Comparison of ENCODE assay signal across 12 cellular contexts in the genomic region with DNA sequence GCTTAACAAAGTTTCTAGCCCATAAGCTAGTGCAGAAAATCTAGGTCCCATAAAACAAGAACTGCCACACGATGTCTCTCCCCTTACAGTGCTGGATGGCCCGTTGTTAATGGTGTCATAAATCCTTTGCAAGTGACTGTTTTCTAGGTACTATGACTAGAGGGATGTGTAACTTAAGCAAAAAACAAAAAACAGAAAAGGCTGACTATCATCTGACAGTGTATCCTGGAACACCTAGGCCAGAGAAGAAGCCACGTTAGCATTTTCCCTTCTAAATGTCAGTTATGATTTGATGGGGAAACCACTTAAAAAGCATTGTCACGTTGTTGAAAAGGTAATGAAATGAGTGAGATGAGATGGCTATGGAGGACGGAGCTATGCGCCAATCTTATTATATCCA. TPM values are rescaled to one million over a fixed set of nuclear protein-coding genes. Genes with fewer than 3 reads are reported as not detected.
A peak's percentile ranks its signal among the peaks of the same experiment; 100 is the strongest.
DNase-seq lines count a peak whose midpoint lies in the region; ATAC-seq, FAIRE-seq and TF ChIP-seq lines count a peak whose summit lies in the region.
"Had no signal": no experiment of that assay in that cellular context is flagged by ENCODE, and none has a peak within 500 bp of the region (broad histone marks: within the 10 kb centered on the region; RNA-seq: fewer than 3 reads in every experiment).

No MANE protein-coding gene starts in this region.

- RAD21 ChIA-PET in GM12878 (lab: Charles Lee; ENCODE audit: unreplicated experiment) = interaction anchor here (3.0 to 6.4 kb wide), 4 partner anchors 9 to 80 kb away, joined by 12 to 79 read pairs (median 25); a partner anchor contains a TSS

- peak overlapping the region; percentile 87 for H3K4me3 Mint-ChIP-seq in activated CD4-positive, alpha-beta T cell treated with anti-CD3 and anti-CD28 coated beads, Interleukin-2, amount 10 ng/mL, durations not matched to agents 24 days and 14 days
- H3K4me3 Mint-ChIP-seq in stimulated activated naive B cell treated with anti-CD40 and anti-IgM and Interleukin-4, amounts not matched to agents 10 μg/mL and 1 μg/mL and 100 μg/mL, for 72 hours = peak overlapping the region; percentile 74

- H3K9me3 ChIP-seq in GM12878 (replicated peaks; ENCODE audit: control insufficient read depth, insufficient read depth, low read length) (no peaks in the 10 kb centered on the region), body of pancreas (no peaks in the 10 kb centered on the region)
- H3K9me3 ChIP-seq: esophagus squamous epithelium, tibial nerve had no signal

- POLR2A ChIA-PET in GM12878 (lab: Charles Lee) = interaction anchor here (1.0 to 5.1 kb wide), 3 partner anchors 8 to 30 kb away, joined by 3 to 33 read pairs (median 7); no protein-coding TSS in a partner anchor

- peaks cover 44% of the 10 kb centered on the region for H3K36me3 Mint-ChIP-seq in activated CD4-positive, alpha-beta T cell treated with anti-CD3 and anti-CD28 coated beads, Interleukin-2, amount 10 ng/mL, durations not matched to agents 24 days and 14 days (ENCODE audit: low read depth)
- H3K36me3 Mint-ChIP-seq in stimulated activated naive B cell treated with anti-CD40 and anti-IgM and Interleukin-4, amounts not matched to agents 10 μg/mL and 1 μg/mL and 100 μg/mL, for 72 hours = peaks cover 11 to 31% of the 10 kb centered on the region in 2 donors

- TF ChIP-seq RAD21 in GM12878 (IDR thresholded peaks at IDR 0.05; ENCODE audit: insufficient read depth, low read depth, low read length) = no peak

- no peak overlapping the region for H2AFZ ChIP-seq in GM12878 (ENCODE audit: control insufficient read depth, low read depth, low read length)

- peaks cover 9% of the 10 kb centered on the region for H3K79me2 ChIP-seq in GM12878 (ENCODE audit: control insufficient read depth, insufficient read depth, low read length)

- peak; percentile 79 for DNase-seq in activated CD4-positive, alpha-beta T cell treated with anti-CD3 and anti-CD28 coated beads, Interleukin-2, amount 10 ng/mL, durations not matched to agents 24 days and 14 days
- DNase-seq in activated CD4-positive, alpha-beta T cell treated with anti-CD3 and anti-CD28 coated beads, Interleukin-2, amount 50 U/mL, for 1 hour = no peak
- DNase-seq in OCI-M1 (lab: John Stamatoyannopoulos, UW) (peak; percentile 31), GM12878 (ENCODE audit: low read depth, low spot score) (no peak), GM19240 (ENCODE audit: insufficient read length, low spot score) (no peak), body of pancreas (no peak)
- no peak for DNase-seq in stimulated activated naive B cell treated with anti-CD40 and anti-IgM and Interleukin-4, amounts not matched to agents 10 μg/mL and 1 μg/mL and 100 μg/mL, for 72 hours
- DNase-seq: esophagus squamous epithelium, HCEC 1CT, NCI-H2171 treated with DMSO at 0.1 percent for 48 hours had no signal

- intact Hi-C loops in activated CD4-positive, alpha-beta T cell treated with anti-CD3 and anti-CD28 coated beads, Interleukin-2, amount 10 ng/mL, durations not matched to agents 24 days and 14 days (cut with micrococcal nuclease) = loop anchor here (1.0 to 10.0 kb wide), 6 partner anchors 78 to 1372 kb away; a partner anchor contains a TSS
- intact Hi-C loops in GM12878 (cut with micrococcal nuclease; ENCODE audit: unreplicated experiment) = loop anchor here (10.0 kb wide), 1 partner anchor 382 kb away; a partner anchor contains a TSS
- intact Hi-C loops in body of pancreas (cut with DNase I) = no loop called here

- H3K27me3 ChIP-seq in GM12878 (replicated peaks in 1 of 2; ENCODE audit: control insufficient read depth in 2 of 2, insufficient read depth in 2 of 2, low read length in 1 of 2) = no peaks in the 10 kb centered on the region
- H3K27me3 ChIP-seq in body of pancreas = no peaks in the 10 kb centered on the region
- H3K27me3 ChIP-seq: esophagus squamous epithelium, tibial nerve had no signal

- TF ChIP-seq POLR2A in GM12878 (IDR thresholded peaks at IDR 0.05; ENCODE audit: low read depth, low read length) (no peak), body of pancreas (IDR thresholded peaks at IDR 0.05) (no peak)

- H3K4me3 ChIP-seq in GM12878 = no peak overlapping the region
- H3K4me3 ChIP-seq in body of pancreas = no peak overlapping the region
- H3K4me3 ChIP-seq: tibial nerve had no signal

- in situ Hi-C loops in GM12878 (cut with MboI) = no loop called here

- CTCF ChIA-PET in GM12878 (lab: Yijun Ruan, JAX) = interaction anchor here (0.6 to 7.1 kb wide), 5 partner anchors 12 to 102 kb away, joined by 3 to 85 read pairs (median 16); a partner anchor contains a TSS

- WGBS in GM12878 (ENCODE audit: insufficient coverage, insufficient replicate concordance, low lambda C conversion rate, missing lambda C conversion rate) = 77% methylated on average over 6 of the region's 6 CpGs
- WGBS in body of pancreas, 2 donors = 73 to 76% methylated on average over 6 of the region's 6 CpGs

- no peak for ATAC-seq in GM12878
- ATAC-seq in stimulated activated naive B cell treated with anti-CD40 and anti-IgM and Interleukin-4, amounts not matched to agents 10 μg/mL and 1 μg/mL and 100 μg/mL, for 72 hours (replicated peaks) = no peak
- no peak for ATAC-seq in HG03159 (IDR thresholded peaks at IDR 0.05; ENCODE audit: unreplicated experiment)
- no peak for ATAC-seq in body of pancreas

- no peaks in the 10 kb centered on the region for H4K20me1 ChIP-seq in GM12878 (ENCODE audit: control insufficient read depth, insufficient read depth)

- peak overlapping the region; percentile 94 for H3K27ac Mint-ChIP-seq in activated CD4-positive, alpha-beta T cell treated with anti-CD3 and anti-CD28 coated beads, Interleukin-2, amount 10 ng/mL, durations not matched to agents 24 days and 14 days
- H3K27ac Mint-ChIP-seq in stimulated activated naive B cell treated with anti-CD40 and anti-IgM and Interleukin-4, amounts not matched to agents 10 μg/mL and 1 μg/mL and 100 μg/mL, for 72 hours = peak overlapping the region; percentile 75

- SMC1A ChIA-PET in GM12878 (lab: Charles Lee; ENCODE audit: uncharacterized antibody, unreplicated experiment) = interaction anchor here (0.7 to 10.5 kb wide), 9 partner anchors 11 to 102 kb away, joined by 3 to 87 read pairs (median 10); no protein-coding TSS in a partner anchor

- no TSS peak for BruUV-seq in GM12878 (replicated peaks; lab: Mats Ljungman, UMichigan)

- TF ChIP-seq CTCF in GM12878 (IDR thresholded peaks at IDR 0.05 in 2 of 3, conservative IDR thresholded peaks at IDR 0.05 in 1 of 3; ENCODE audit: control insufficient read depth in 2 of 3, extremely low read depth in 1 of 3, insufficient read depth in 1 of 3, low read depth in 3 of 3, low read length in 3 of 3) (no peak), body of pancreas (IDR thresholded peaks at IDR 0.05) (no peak)

- H3K9me3 Mint-ChIP-seq in activated CD4-positive, alpha-beta T cell treated with anti-CD3 and anti-CD28 coated beads, Interleukin-2, amount 10 ng/mL, durations not matched to agents 24 days and 14 days = no peaks in the 10 kb centered on the region
- no peaks in the 10 kb centered on the region for H3K9me3 Mint-ChIP-seq in stimulated activated naive B cell treated with anti-CD40 and anti-IgM and Interleukin-4, amounts not matched to agents 10 μg/mL and 1 μg/mL and 100 μg/mL, for 72 hours

- H3K4me1 Mint-ChIP-seq in activated CD4-positive, alpha-beta T cell treated with anti-CD3 and anti-CD28 coated beads, Interleukin-2, amount 10 ng/mL, durations not matched to agents 24 days and 14 days = peaks cover 71% of the 10 kb centered on the region
- peaks cover 51 to 75% of the 10 kb centered on the region in 2 donors for H3K4me1 Mint-ChIP-seq in stimulated activated naive B cell treated with anti-CD40 and anti-IgM and Interleukin-4, amounts not matched to agents 10 μg/mL and 1 μg/mL and 100 μg/mL, for 72 hours

- TF ChIP-seq EP300 in GM12878 (IDR thresholded peaks at IDR 0.05; ENCODE audit: borderline replicate concordance in 1 of 2, control insufficient read depth in 1 of 2, low read depth in 2 of 2, low read length in 2 of 2) = no peak

- no peak overlapping the region for H3K9ac ChIP-seq in GM12878 (ENCODE audit: control insufficient read depth, insufficient read depth, low read length)

- H3K27ac ChIP-seq in GM12878 (ENCODE audit: control insufficient read depth, insufficient read depth) (no peak overlapping the region), body of pancreas (no peak overlapping the region)
- H3K27ac ChIP-seq: tibial nerve had no signal

- no peak overlapping the region for H3K4me2 ChIP-seq in GM12878 (ENCODE audit: control insufficient read depth, insufficient read depth)

- no peaks in the 10 kb centered on the region for H3K27me3 Mint-ChIP-seq in activated CD4-positive, alpha-beta T cell treated with anti-CD3 and anti-CD28 coated beads, Interleukin-2, amount 10 ng/mL, durations not matched to agents 24 days and 14 days
- no peaks in the 10 kb centered on the region for H3K27me3 Mint-ChIP-seq in stimulated activated naive B cell treated with anti-CD40 and anti-IgM and Interleukin-4, amounts not matched to agents 10 μg/mL and 1 μg/mL and 100 μg/mL, for 72 hours

- H3K36me3 ChIP-seq in GM12878 (ENCODE audit: control insufficient read depth in 2 of 2, insufficient read depth in 2 of 2, low read length in 1 of 2) (peaks cover 2 to 4% of the 10 kb centered on the region in 2 experiments; a peak in 2 of 4 replicates), body of pancreas (replicated peaks in 1 of 2; ENCODE audit: insufficient read depth in 1 of 2, low read depth in 2 of 2) (no peaks in the 10 kb centered on the region)

- FAIRE-seq in GM12878 (lab: Jason Lieb, UNC) = no peak

- H3K4me1 ChIP-seq in GM12878 (ENCODE audit: control insufficient read depth, insufficient read depth, low read length) = peaks cover 20% of the 10 kb centered on the region
- peaks cover 16% of the 10 kb centered on the region for H3K4me1 ChIP-seq in body of pancreas

RNA-seq across cellular contexts. Expression of a gene that starts 2.4 kb away (rescaled TPM):
- total RNA-seq in activated CD4-positive, alpha-beta T cell treated with anti-CD3 and anti-CD28 coated beads, Interleukin-2, amount 10 ng/mL, durations not matched to agents 24 days and 14 days = 38.2 and 39.8 TPM in 2 replicates
- 92.2 and 99.0 TPM in 2 replicates for total RNA-seq in GM12878 (2013; cell fraction: nucleolus; rRNA removed)
- total RNA-seq in GM12878 (2014; rRNA removed) = 43.0 and 48.4 TPM in 2 replicates
- total RNA-seq in GM12878 (2014; rRNA removed; fragmentation: Illumina TruSeq; extraction: Trizol) = 53.1 and 57.7 TPM in 2 replicates
- 34.6 and 36.8 TPM in 2 replicates for total RNA-seq in GM12878 (2021)
- polyA plus RNA-seq in GM12878 (2011; ENCODE audit: low read depth) = 17.8 TPM
- polyA plus RNA-seq in GM12878 (2011; rRNA removed) = 31.1 and 42.1 TPM in 2 replicates
- polyA plus RNA-seq in GM12878 (2011; cell fraction: cytosol; rRNA removed) = 16.9 and 20.5 TPM in 2 replicates
- 26.6 and 31.5 TPM in 2 replicates for polyA plus RNA-seq in GM12878 (2011; cell fraction: nucleus; rRNA removed)
- polyA plus RNA-seq in GM12878 (2012) = 11.3 and 12.5 TPM in 2 replicates
- 54.1 and 66.4 TPM in 2 replicates for polyA plus RNA-seq in GM12878 (2014; fragmentation: Illumina TruSeq; extraction: Trizol)
- polyA plus RNA-seq in GM12878 (2014; fragmentation: Nextera tagmentation; extraction: Ambion mirVana) = 10 to 100 TPM; 18.6 to 22.3 TPM
- polyA plus RNA-seq in GM12878 (2014; rRNA removed) = 36.4 and 46.4 TPM in 2 replicates
- polyA plus RNA-seq in GM12878 (2016; fragmentation: Nextera tagmentation; extraction: Ambion mirVana) = 10 to 100 TPM; 37.5 to 42.4 TPM
- polyA minus RNA-seq in GM12878 (2011; rRNA and poly(A)+ RNA removed) = 21.1 and 24.3 TPM in 2 replicates
- polyA minus RNA-seq in GM12878 (2011; cell fraction: cytosol; rRNA and poly(A)+ RNA removed) = 11.7 and 12.3 TPM in 2 replicates
- 17.3 and 21.4 TPM in 2 replicates for polyA minus RNA-seq in GM12878 (2011; cell fraction: nucleus; rRNA and poly(A)+ RNA removed)
- 100 to 1,000 TPM in 1 of 2 donors, 10 to 100 TPM in 1; 13.2 to 161 TPM for total RNA-seq in body of pancreas

Comparison
In these comparisons a context has a peak if more than half of its experiments do, and no peak if none do; other contexts are left out.
1. DNase-seq: peak in activated CD4-positive, alpha-beta T cell treated with anti-CD3 and anti-CD28 coated beads, Interleukin-2, amount 10 ng/mL, durations not matched to agents 24 days and 14 days (single experiment) and OCI-M1 (single experiment); none in activated CD4-positive, alpha-beta T cell treated with anti-CD3 and anti-CD28 coated beads, Interleukin-2, amount 50 U/mL, for 1 hour (single experiment), GM12878 (single experiment), stimulated activated naive B cell treated with anti-CD40 and anti-IgM and Interleukin-4, amounts not matched to agents 10 μg/mL and 1 μg/mL and 100 μg/mL, for 72 hours (single experiment), GM19240 (single experiment) and body of pancreas (0 of 4).